1 cellular context compared by ENCODE assay signal in genomic region chr6:13813621-13814175, GRCh38.
TF ChIP-seq lines count a peak whose summit lies in the region.

No MANE protein-coding gene starts in this region.

TF ChIP-seq in K562, 482 proteins besides CTCF, POLR2A, EP300 and RAD21 (continued from another document):
- 0 out of 2 replicates have a peak, but pooled peaks have one; percentile 17 for TF ChIP-seq ETS1 (conservative IDR thresholded peaks at IDR 0.05; ENCODE audit: control insufficient read depth, low read depth, low read length)
- no peak for TF ChIP-seq ZNF668 (CRISPR knock-in tag; IDR thresholded peaks at IDR 0.05)
- TF ChIP-seq NKRF (IDR thresholded peaks at IDR 0.05; ENCODE audit: borderline replicate concordance): peak; percentile 84
- peak; percentile 90 for TF ChIP-seq GATAD2B (IDR thresholded peaks at IDR 0.05; ENCODE audit: borderline replicate concordance)
- peak; percentile 62; the same call in 1 of the 2 replicates for TF ChIP-seq SMARCE1 (IDR thresholded peaks at IDR 0.05)
- no peak for TF ChIP-seq EHMT2 (IDR thresholded peaks at IDR 0.05)
- 0 out of 2 replicates have a peak, but pooled peaks have one; percentile 38 for TF ChIP-seq MYNN (IDR thresholded peaks at IDR 0.05)
- no peak for TF ChIP-seq MYNN (CRISPR knock-in tag; IDR thresholded peaks at IDR 0.05)
- TF ChIP-seq SAP30 (IDR thresholded peaks at IDR 0.05; ENCODE audit: borderline replicate concordance, insufficient read depth, low read depth, low read length, poor library complexity, severe bottlenecking): peak; percentile 28
- TF ChIP-seq ZNF12 (CRISPR knock-in tag; IDR thresholded peaks at IDR 0.05): peak; percentile 63; the same call in 1 of the 2 replicates
- TF ChIP-seq STAT5B (CRISPR knock-in tag; IDR thresholded peaks at IDR 0.05): no peak
- TF ChIP-seq PYGO2 (tag; IDR thresholded peaks at IDR 0.05): no peak
- peak; percentile 54; the same call in 1 of the 2 replicates for TF ChIP-seq ZBTB7A (IDR thresholded peaks at IDR 0.05; ENCODE audit: borderline replicate concordance, control insufficient read depth, low read depth, low read length)
- no peak for TF ChIP-seq ID3 (CRISPR knock-in tag; IDR thresholded peaks at IDR 0.05)
- TF ChIP-seq ID3 (tag; IDR thresholded peaks at IDR 0.05): 0 out of 2 replicates have a peak, but pooled peaks have one; percentile 63
- no peak for TF ChIP-seq ZNF311 (CRISPR knock-in tag; IDR thresholded peaks at IDR 0.05)
- 0 out of 2 replicates have a peak, but pooled peaks have one; percentile 22 for TF ChIP-seq STAT6 (CRISPR knock-in tag; IDR thresholded peaks at IDR 0.05)
- TF ChIP-seq, protein P1, sequence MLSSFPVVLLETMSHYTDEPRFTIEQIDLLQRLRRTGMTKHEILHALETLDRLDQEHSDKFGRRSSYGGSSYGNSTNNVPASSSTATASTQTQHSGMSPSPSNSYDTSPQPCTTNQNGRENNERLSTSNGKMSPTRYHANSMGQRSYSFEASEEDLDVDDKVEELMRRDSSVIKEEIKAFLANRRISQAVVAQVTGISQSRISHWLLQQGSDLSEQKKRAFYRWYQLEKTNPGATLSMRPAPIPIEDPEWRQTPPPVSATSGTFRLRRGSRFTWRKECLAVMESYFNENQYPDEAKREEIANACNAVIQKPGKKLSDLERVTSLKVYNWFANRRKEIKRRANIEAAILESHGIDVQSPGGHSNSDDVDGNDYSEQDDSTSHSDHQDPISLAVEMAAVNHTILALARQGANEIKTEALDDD (IDR thresholded peaks at IDR 0.05): no peak
- TF ChIP-seq MYC (IDR thresholded peaks at IDR 0.05; ENCODE audit: low read depth, low read length): no peak
- no peak for TF ChIP-seq MYC (CRISPR knock-in tag; IDR thresholded peaks at IDR 0.05; ENCODE audit: borderline replicate concordance, low read depth)
- TF ChIP-seq PHF8 (IDR thresholded peaks at IDR 0.05; ENCODE audit: borderline replicate concordance, low read length): peak; percentile 69; the same call in 1 of the 2 replicates
- TF ChIP-seq NCOA6 (IDR thresholded peaks at IDR 0.05): peak; percentile 72
- no peak for TF ChIP-seq CBFB (CRISPR knock-in tag; IDR thresholded peaks at IDR 0.05)
- TF ChIP-seq SMARCA4 (IDR thresholded peaks at IDR 0.05): 0 out of 2 replicates have a peak, but pooled peaks have one; percentile 34
- no peak for TF ChIP-seq FOXO4 (CRISPR knock-in tag; IDR thresholded peaks at IDR 0.05)
- TF ChIP-seq KLF13 (tag; IDR thresholded peaks at IDR 0.05; ENCODE audit: borderline replicate concordance, low read depth): peak; percentile 12; the same call in 1 of the 2 replicates
- TF ChIP-seq, protein P2, sequence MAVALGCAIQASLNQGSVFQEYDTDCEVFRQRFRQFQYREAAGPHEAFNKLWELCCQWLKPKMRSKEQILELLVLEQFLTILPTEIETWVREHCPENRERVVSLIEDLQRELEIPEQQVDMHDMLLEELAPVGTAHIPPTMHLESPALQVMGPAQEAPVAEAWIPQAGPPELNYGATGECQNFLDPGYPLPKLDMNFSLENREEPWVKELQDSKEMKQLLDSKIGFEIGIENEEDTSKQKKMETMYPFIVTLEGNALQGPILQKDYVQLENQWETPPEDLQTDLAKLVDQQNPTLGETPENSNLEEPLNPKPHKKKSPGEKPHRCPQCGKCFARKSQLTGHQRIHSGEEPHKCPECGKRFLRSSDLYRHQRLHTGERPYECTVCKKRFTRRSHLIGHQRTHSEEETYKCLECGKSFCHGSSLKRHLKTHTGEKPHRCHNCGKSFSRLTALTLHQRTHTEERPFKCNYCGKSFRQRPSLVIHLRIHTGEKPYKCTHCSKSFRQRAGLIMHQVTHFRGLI (CRISPR knock-in tag; IDR thresholded peaks at IDR 0.05): peak; percentile 83; the same call in 1 of the 2 replicates
- TF ChIP-seq XRCC5 (IDR thresholded peaks at IDR 0.05; ENCODE audit: low read depth, low read length): no peak
- TF ChIP-seq RBFOX2 (IDR thresholded peaks at IDR 0.05; ENCODE audit: low read depth, low read length): no peak
- TF ChIP-seq ETV5 (CRISPR knock-in tag; IDR thresholded peaks at IDR 0.05; ENCODE audit: low read depth): peak; percentile 43
- peak; percentile 38 for TF ChIP-seq U2AF1 (optimal IDR thresholded peaks at IDR 0.05; ENCODE audit: low read depth, low read length)
- TF ChIP-seq CHD4 (IDR thresholded peaks at IDR 0.05; ENCODE audit: insufficient read depth, insufficient replicate concordance, low read depth, low read length, poor library complexity, severe bottlenecking): no peak
- no peak for TF ChIP-seq POLR2AphosphoS2 (IDR thresholded peaks at IDR 0.05; ENCODE audit: low read length)
- TF ChIP-seq, protein P3, sequence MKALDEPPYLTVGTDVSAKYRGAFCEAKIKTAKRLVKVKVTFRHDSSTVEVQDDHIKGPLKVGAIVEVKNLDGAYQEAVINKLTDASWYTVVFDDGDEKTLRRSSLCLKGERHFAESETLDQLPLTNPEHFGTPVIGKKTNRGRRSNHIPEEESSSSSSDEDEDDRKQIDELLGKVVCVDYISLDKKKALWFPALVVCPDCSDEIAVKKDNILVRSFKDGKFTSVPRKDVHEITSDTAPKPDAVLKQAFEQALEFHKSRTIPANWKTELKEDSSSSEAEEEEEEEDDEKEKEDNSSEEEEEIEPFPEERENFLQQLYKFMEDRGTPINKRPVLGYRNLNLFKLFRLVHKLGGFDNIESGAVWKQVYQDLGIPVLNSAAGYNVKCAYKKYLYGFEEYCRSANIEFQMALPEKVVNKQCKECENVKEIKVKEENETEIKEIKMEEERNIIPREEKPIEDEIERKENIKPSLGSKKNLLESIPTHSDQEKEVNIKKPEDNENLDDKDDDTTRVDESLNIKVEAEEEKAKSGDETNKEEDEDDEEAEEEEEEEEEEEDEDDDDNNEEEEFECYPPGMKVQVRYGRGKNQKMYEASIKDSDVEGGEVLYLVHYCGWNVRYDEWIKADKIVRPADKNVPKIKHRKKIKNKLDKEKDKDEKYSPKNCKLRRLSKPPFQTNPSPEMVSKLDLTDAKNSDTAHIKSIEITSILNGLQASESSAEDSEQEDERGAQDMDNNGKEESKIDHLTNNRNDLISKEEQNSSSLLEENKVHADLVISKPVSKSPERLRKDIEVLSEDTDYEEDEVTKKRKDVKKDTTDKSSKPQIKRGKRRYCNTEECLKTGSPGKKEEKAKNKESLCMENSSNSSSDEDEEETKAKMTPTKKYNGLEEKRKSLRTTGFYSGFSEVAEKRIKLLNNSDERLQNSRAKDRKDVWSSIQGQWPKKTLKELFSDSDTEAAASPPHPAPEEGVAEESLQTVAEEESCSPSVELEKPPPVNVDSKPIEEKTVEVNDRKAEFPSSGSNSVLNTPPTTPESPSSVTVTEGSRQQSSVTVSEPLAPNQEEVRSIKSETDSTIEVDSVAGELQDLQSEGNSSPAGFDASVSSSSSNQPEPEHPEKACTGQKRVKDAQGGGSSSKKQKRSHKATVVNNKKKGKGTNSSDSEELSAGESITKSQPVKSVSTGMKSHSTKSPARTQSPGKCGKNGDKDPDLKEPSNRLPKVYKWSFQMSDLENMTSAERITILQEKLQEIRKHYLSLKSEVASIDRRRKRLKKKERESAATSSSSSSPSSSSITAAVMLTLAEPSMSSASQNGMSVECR (CRISPR knock-in tag; IDR thresholded peaks at IDR 0.05): peak; percentile 85; the same call in 1 of the 2 replicates
- peak; percentile 19 for TF ChIP-seq PRPF4 (IDR thresholded peaks at IDR 0.05; ENCODE audit: insufficient read depth, low read depth, low read length, poor library complexity, severe bottlenecking)
- TF ChIP-seq ZNF324 (CRISPR knock-in tag; IDR thresholded peaks at IDR 0.05): no peak
- peak; percentile 20; the same call in 1 of the 2 replicates for TF ChIP-seq ZNF143 (CRISPR knock-in tag; IDR thresholded peaks at IDR 0.05)
- no peak for TF ChIP-seq MCM7 (IDR thresholded peaks at IDR 0.05)
- no peak; the same call in 1 of the 2 replicates for TF ChIP-seq ELF2 (CRISPR knock-in tag; IDR thresholded peaks at IDR 0.05)
- 0 out of 2 replicates have a peak, but pooled peaks have one; percentile 47 for TF ChIP-seq ZC3H11A (IDR thresholded peaks at IDR 0.05; ENCODE audit: low read depth, low read length)
TF ChIP-seq in K562: peak in this region for 48.
